17 cellular contexts compared by ENCODE assay signal in the genomic region with DNA sequence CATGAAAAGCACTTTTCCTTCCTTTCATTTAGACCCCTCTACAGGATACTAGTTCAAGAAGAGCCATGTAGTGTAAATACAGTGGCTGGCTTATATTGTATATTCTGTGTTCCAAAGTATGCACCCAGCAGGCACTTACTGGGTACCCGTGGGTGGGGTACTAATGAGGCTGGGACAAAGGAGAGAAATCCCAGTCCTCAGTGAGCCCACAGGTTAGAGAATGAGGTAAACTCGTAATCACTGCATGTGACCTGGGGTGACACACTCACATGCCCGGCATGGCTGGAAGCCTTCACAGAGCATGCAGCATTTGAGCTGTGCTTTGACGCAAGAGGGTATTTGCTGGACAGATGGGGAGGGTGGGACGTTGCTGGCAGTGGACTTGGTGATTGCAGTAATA. TPM values are rescaled to one million over a fixed set of nuclear protein-coding genes. Genes with fewer than 3 reads are reported as not detected.
DNase-seq lines count a peak whose midpoint lies in the region; ATAC-seq and TF ChIP-seq lines count a peak whose summit lies in the region.
"Had no signal": no experiment of that assay in that cellular context is flagged by ENCODE, and none has a peak within 500 bp of the region (broad histone marks: within the 10 kb centered on the region; RNA-seq: fewer than 3 reads in every experiment).

No MANE protein-coding gene starts in this region.

- no peak overlapping the region for H3K4me3 ChIP-seq in retinal pigment epithelial cell (ENCODE audit: low read length)
- H3K4me3 ChIP-seq: A549, GM23338 had no signal

- H3K36me3 Mint-ChIP-seq in activated T-helper 17 cell treated with anti-CD3 and anti-CD28 coated beads, Interleukin-2, amount 50 U/mL, for 72 hours (ENCODE audit: low read depth): peaks cover 6% of the 10 kb centered on the region

- peaks cover 41% of the 10 kb centered on the region for H3K27me3 Mint-ChIP-seq in activated T-helper 17 cell treated with anti-CD3 and anti-CD28 coated beads, Interleukin-2, amount 50 U/mL, for 72 hours

- peaks cover 5% of the 10 kb centered on the region for H3K9me3 Mint-ChIP-seq in activated T-helper 17 cell treated with anti-CD3 and anti-CD28 coated beads, Interleukin-2, amount 50 U/mL, for 72 hours
- H3K9me3 Mint-ChIP-seq: CD4-positive, alpha-beta T cell; GM23338; HFFc6 had no signal

- ATAC-seq in activated T-helper 17 cell treated with anti-CD3 and anti-CD28 coated beads, Interleukin-2, amount 50 U/mL, for 72 hours (replicated peaks): no peak
- ATAC-seq: GM23338 had no signal

- peak overlapping the region; percentile 72 for H3K4me3 Mint-ChIP-seq in activated T-helper 17 cell treated with anti-CD3 and anti-CD28 coated beads, Interleukin-2, amount 50 U/mL, for 72 hours
- H3K4me3 Mint-ChIP-seq: CD4-positive, alpha-beta T cell; GM23338; HFFc6 had no signal

- H3K27ac Mint-ChIP-seq in activated T-helper 17 cell treated with anti-CD3 and anti-CD28 coated beads, Interleukin-2, amount 50 U/mL, for 72 hours: no peak overlapping the region
- H3K27ac Mint-ChIP-seq: CD4-positive, alpha-beta T cell; GM23338; HFFc6 had no signal

- peak; percentile 65 for DNase-seq in DMS 273 (lab: John Stamatoyannopoulos, UW; ENCODE audit: unreplicated experiment)
- DNase-seq in NCI-H82 (lab: John Stamatoyannopoulos, UW): peak; percentile 66
- DNase-seq in retinal pigment epithelial cell (ENCODE audit: low read depth): peak; percentile 6
- DNase-seq in NCI-H187 treated with DMSO at 0.1 percent for 48 hours (lab: John Stamatoyannopoulos, UW): no peak
- no peak for DNase-seq in activated CD8-positive, alpha-beta memory T cell treated with anti-CD3 and anti-CD28 coated beads for 24 hours
- no peak for DNase-seq in activated naive CD4-positive, alpha-beta T cell treated with anti-CD3 and anti-CD28 coated beads, Interleukin-2, amount 50 U/mL, for 16 hours
- DNase-seq: AML-193; Caco-2; CD4-positive, alpha-beta T cell; DMS79 treated with DMSO at 0.1 percent for 48 hours; GF-D8; HCEC 1CT; HFFc6; IMR-90 had no signal

- H3K4me1 Mint-ChIP-seq in activated T-helper 17 cell treated with anti-CD3 and anti-CD28 coated beads, Interleukin-2, amount 50 U/mL, for 72 hours: peaks cover 19% of the 10 kb centered on the region

- no peak for TF ChIP-seq CTCF in retinal pigment epithelial cell (conservative IDR thresholded peaks at IDR 0.05; ENCODE audit: low read depth, low read length)

RNA-seq across cellular contexts. Expression of gene SLC24A4, which starts 17.1 kb away (rescaled TPM):
- total RNA-seq in activated T-helper 17 cell treated with anti-CD3 and anti-CD28 coated beads, Interleukin-2, amount 50 U/mL, for 72 hours: not detected
- total RNA-seq: Caco-2, HFFc6, IMR-90 had no signal

Comparison
In these comparisons a context has a peak if more than half of its experiments do, and no peak if none do; other contexts are left out.
1. DNase-seq: peak in DMS 273 (single experiment), NCI-H82 (single experiment) and retinal pigment epithelial cell (single experiment); none in NCI-H187 treated with DMSO at 0.1 percent for 48 hours (single experiment), activated CD8-positive, alpha-beta memory T cell treated with anti-CD3 and anti-CD28 coated beads for 24 hours (single experiment) and activated naive CD4-positive, alpha-beta T cell treated with anti-CD3 and anti-CD28 coated beads, Interleukin-2, amount 50 U/mL, for 16 hours (single experiment).